1 cellular context compared by ENCODE assay signal in the genomic region with DNA sequence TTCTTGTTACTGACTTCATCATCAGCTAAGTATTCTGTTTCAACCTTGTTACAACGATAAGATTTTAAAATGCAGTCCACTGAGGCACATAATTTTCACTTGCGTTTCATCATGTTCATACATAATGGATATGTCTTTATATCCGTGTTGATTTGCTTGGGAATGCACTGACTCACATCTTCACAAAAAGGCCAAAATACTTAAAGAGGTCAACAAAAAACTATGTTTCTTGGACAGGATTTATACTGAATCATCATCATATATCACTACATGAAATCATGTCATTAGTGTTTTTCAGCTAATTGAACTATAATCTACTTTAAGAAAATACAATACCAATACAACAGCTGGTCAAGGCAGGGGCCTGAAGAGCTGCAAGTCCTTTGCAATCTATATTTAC.
TF ChIP-seq lines count a peak whose summit lies in the region.

No MANE protein-coding gene starts in this region.

TF ChIP-seq in SK-N-SH treated with all-trans-retinoic acid at 6 μM for 48 hours, 23 proteins besides CTCF, POLR2A, EP300 and RAD21 (continued from another document):
- TF ChIP-seq, protein P1, sequence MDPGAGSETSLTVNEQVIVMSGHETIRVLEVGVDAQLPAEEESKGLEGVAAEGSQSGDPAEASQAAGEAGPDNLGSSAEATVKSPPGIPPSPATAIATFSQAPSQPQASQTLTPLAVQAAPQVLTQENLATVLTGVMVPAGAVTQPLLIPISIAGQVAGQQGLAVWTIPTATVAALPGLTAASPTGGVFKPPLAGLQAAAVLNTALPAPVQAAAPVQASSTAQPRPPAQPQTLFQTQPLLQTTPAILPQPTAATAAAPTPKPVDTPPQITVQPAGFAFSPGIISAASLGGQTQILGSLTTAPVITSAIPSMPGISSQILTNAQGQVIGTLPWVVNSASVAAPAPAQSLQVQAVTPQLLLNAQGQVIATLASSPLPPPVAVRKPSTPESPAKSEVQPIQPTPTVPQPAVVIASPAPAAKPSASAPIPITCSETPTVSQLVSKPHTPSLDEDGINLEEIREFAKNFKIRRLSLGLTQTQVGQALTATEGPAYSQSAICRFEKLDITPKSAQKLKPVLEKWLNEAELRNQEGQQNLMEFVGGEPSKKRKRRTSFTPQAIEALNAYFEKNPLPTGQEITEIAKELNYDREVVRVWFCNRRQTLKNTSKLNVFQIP (CRISPR knock-in tag; IDR thresholded peaks at IDR 0.05; ENCODE audit: borderline replicate concordance, low read depth), result no peak
